Comparison of ENCODE assay signal across 9 cellular contexts in genomic region chr5:1882337-1883119, GRCh38. TPM values are rescaled to one million over a fixed set of nuclear protein-coding genes. Genes with fewer than 3 reads are reported as not detected.
DNase-seq lines count a peak whose midpoint lies in the region; ATAC-seq lines count a peak whose summit lies in the region.
"Had no signal": no experiment of that assay in that cellular context is flagged by ENCODE, and none has a peak within 500 bp of the region (broad histone marks: within the 10 kb centered on the region; RNA-seq: fewer than 3 reads in every experiment).

IRX4 (minus strand) TSS chr5:1882925; CDS start chr5:1882647, 278 bp downstream.

- peaks cover 15% of the 10 kb centered on the region for H3K4me1 ChIP-seq in effector memory CD4-positive, alpha-beta T cell (ENCODE audit: control insufficient read depth, insufficient read depth, low read length, poor library complexity, severe bottlenecking)

- peak within 1 kb of the TSS; percentile 55 for H3K4me3 Mint-ChIP-seq in stimulated activated naive CD8-positive, alpha-beta T cell treated with anti-CD3 and anti-CD28 coated beads, Interleukin-15, amount 100 ng/mL, for 72 hours

- no peaks in the 10 kb centered on the region for H3K36me3 ChIP-seq in effector memory CD4-positive, alpha-beta T cell (ENCODE audit: control insufficient read depth, insufficient read depth, low read length)

- no peak within 1 kb of the TSS for H3K27ac ChIP-seq in effector memory CD4-positive, alpha-beta T cell (ENCODE audit: insufficient read depth, low read length, poor library complexity, severe bottlenecking)

- ATAC-seq in stimulated activated naive CD8-positive, alpha-beta T cell treated with anti-CD3 and anti-CD28 coated beads, Interleukin-15, amount 100 ng/mL, for 72 hours: peak; percentile 22
- ATAC-seq in stimulated activated naive CD8-positive, alpha-beta T cell treated with anti-CD3 and anti-CD28 coated beads, Interleukin-15, Interleukin-2, amounts not matched to agents 100 U/mL and 50 U/mL, for 24 hours: no peak
- ATAC-seq in HG03378 (IDR thresholded peaks at IDR 0.05; ENCODE audit: unreplicated experiment): no peak

- H3K9me3 Mint-ChIP-seq in stimulated activated naive CD8-positive, alpha-beta T cell treated with anti-CD3 and anti-CD28 coated beads, Interleukin-15, amount 100 ng/mL, for 72 hours: no peaks in the 10 kb centered on the region

- peaks cover 45% of the 10 kb centered on the region for H3K4me1 Mint-ChIP-seq in stimulated activated naive CD8-positive, alpha-beta T cell treated with anti-CD3 and anti-CD28 coated beads, Interleukin-15, amount 100 ng/mL, for 72 hours

- H3K27me3 Mint-ChIP-seq in stimulated activated naive CD8-positive, alpha-beta T cell treated with anti-CD3 and anti-CD28 coated beads, Interleukin-15, amount 100 ng/mL, for 72 hours: peaks cover 90% of the 10 kb centered on the region

- DNase-seq in stimulated activated naive CD8-positive, alpha-beta T cell treated with anti-CD3 and anti-CD28 coated beads, Interleukin-15, amount 100 ng/mL, for 72 hours: no peak
- no peak for DNase-seq in stimulated activated naive CD8-positive, alpha-beta T cell treated with anti-CD3 and anti-CD28 coated beads, Interleukin-15, Interleukin-2, amounts not matched to agents 100 U/mL and 50 U/mL, for 24 hours
- DNase-seq in effector memory CD4-positive, alpha-beta T cell: no peak
- DNase-seq in lung microvascular endothelial cell (ENCODE audit: low read depth in 2 of 2) (peak; percentile 10 to 14), SW 1271 (lab: John Stamatoyannopoulos, UW) (no peak), C1 segment of cervical spinal cord (lab: John Stamatoyannopoulos, UW) (no peak), NCI-H510A treated with DMSO at 0.1 percent for 48 hours (lab: John Stamatoyannopoulos, UW) (no peak)
- DNase-seq: T1000 had no signal

- no peaks in the 10 kb centered on the region for H3K9me3 ChIP-seq in effector memory CD4-positive, alpha-beta T cell (ENCODE audit: control insufficient read depth, low read length)

- H3K4me3 ChIP-seq in effector memory CD4-positive, alpha-beta T cell (ENCODE audit: insufficient read depth, low read depth, low read length, poor library complexity, severe bottlenecking): peak within 1 kb of the TSS; percentile 25

- H3K27me3 ChIP-seq in effector memory CD4-positive, alpha-beta T cell (replicated peaks; ENCODE audit: control insufficient read depth, insufficient read depth, low read length, poor library complexity, severe bottlenecking): peaks cover 35% of the 10 kb centered on the region

- H3K27ac Mint-ChIP-seq in stimulated activated naive CD8-positive, alpha-beta T cell treated with anti-CD3 and anti-CD28 coated beads, Interleukin-15, amount 100 ng/mL, for 72 hours: no peak within 1 kb of the TSS

RNA-seq across cellular contexts. Expression of gene IRX4, which starts in this region (rescaled TPM):
- not detected in 2 replicates for total RNA-seq in lung microvascular endothelial cell

Comparison
In these comparisons a context has a peak if more than half of its experiments do, and no peak if none do; other contexts are left out.
1. Peak in DNase-seq in lung microvascular endothelial cell; RNA of the gene not detected or under 1 TPM.